In genomic region chr12:14190694-14191093, GRCh38 we compare ENCODE assay signal across 23 cellular contexts.
"Had no signal": no experiment of that assay in that cellular context is flagged by ENCODE, and none has a peak within 500 bp of the region (broad histone marks: within the 10 kb centered on the region; RNA-seq: fewer than 3 reads in every experiment).

No MANE protein-coding gene starts in this region.

- FAIRE-seq: pancreas, TTC549 had no signal

- DNase-seq: activated CD4-positive, alpha-beta T cell treated with anti-CD3 and anti-CD28 coated beads for 1 hour; activated CD4-positive, alpha-beta T cell treated with anti-CD3 and anti-CD28 coated beads, Interleukin-2, amount 50 U/mL, for 1 hour; activated CD8-positive, alpha-beta T cell treated with anti-CD3 and anti-CD28 coated beads, Interleukin-2, amount 10 ng/mL, durations not matched to agents 7 days and 5 days; activated gamma-delta T cell treated with Interleukin-2 at 50 U/mL for 16 hours; activated T-cell treated with anti-CD3 and anti-CD28 coated beads, Interleukin-2, amount 50 U/mL, for 1 hour; anterior cingulate cortex; body of pancreas; cortex of kidney; endodermal cell; left ventricle myocardium inferior; pancreas; psoas muscle; stimulated activated CD4-positive, alpha-beta T cell treated with anti-CD3 and anti-CD28 coated beads, Interleukin-4, amount 100 ng/mL, for 24 hours; substantia nigra; thyroid gland; upper lobe of right lung; WERI-Rb-1 had no signal

- H3K4me3 Mint-ChIP-seq: activated CD8-positive, alpha-beta T cell treated with anti-CD3 and anti-CD28 coated beads, Interleukin-2, amount 10 ng/mL, durations not matched to agents 7 days and 5 days; activated naive CD4-positive, alpha-beta T cell treated with anti-CD3 and anti-CD28 coated beads, Interleukin-2, amount 50 U/mL, for 24 hours; endodermal cell; nephron; stimulated activated naive CD8-positive, alpha-beta T cell treated with anti-CD3 and anti-CD28 coated beads, Interleukin-15, Interleukin-2, amounts not matched to agents 100 ng/mL and 50 ng/mL, for 24 hours had no signal

- ATAC-seq: activated CD8-positive, alpha-beta T cell treated with anti-CD3 and anti-CD28 coated beads, Interleukin-2, amount 10 ng/mL, durations not matched to agents 7 days and 5 days; body of pancreas; pancreas; psoas muscle; upper lobe of right lung had no signal

- H3K9me3 Mint-ChIP-seq: activated naive CD4-positive, alpha-beta T cell treated with anti-CD3 and anti-CD28 coated beads, Interleukin-2, amount 50 U/mL, for 24 hours; endodermal cell; stimulated activated naive CD8-positive, alpha-beta T cell treated with anti-CD3 and anti-CD28 coated beads, Interleukin-15, Interleukin-2, amounts not matched to agents 100 ng/mL and 50 ng/mL, for 24 hours had no signal

- H3K9me3 ChIP-seq: body of pancreas, left ventricle myocardium inferior, pancreas, psoas muscle, right atrium auricular region, thyroid gland, upper lobe of right lung had no signal

- H3K27ac ChIP-seq: body of pancreas, cardiac muscle cell, left ventricle myocardium inferior, pancreas, psoas muscle, right atrium auricular region, thyroid gland, upper lobe of right lung, WERI-Rb-1 had no signal

- H3K4me3 ChIP-seq: body of pancreas, cardiac muscle cell, left ventricle myocardium inferior, pancreas, psoas muscle, right atrium auricular region, thyroid gland, upper lobe of right lung had no signal

- H3K4me1 ChIP-seq: left ventricle myocardium inferior, pancreas, psoas muscle, right atrium auricular region, thyroid gland, upper lobe of right lung had no signal

- H3K36me3 ChIP-seq: cardiac muscle cell, left ventricle myocardium inferior, pancreas, right atrium auricular region, thyroid gland, upper lobe of right lung, WERI-Rb-1 had no signal

- H3K27ac Mint-ChIP-seq: activated CD8-positive, alpha-beta T cell treated with anti-CD3 and anti-CD28 coated beads, Interleukin-2, amount 10 ng/mL, durations not matched to agents 7 days and 5 days; activated naive CD4-positive, alpha-beta T cell treated with anti-CD3 and anti-CD28 coated beads, Interleukin-2, amount 50 U/mL, for 24 hours; endodermal cell; nephron; stimulated activated naive CD8-positive, alpha-beta T cell treated with anti-CD3 and anti-CD28 coated beads, Interleukin-15, Interleukin-2, amounts not matched to agents 100 ng/mL and 50 ng/mL, for 24 hours had no signal

- H3K27me3 ChIP-seq: body of pancreas, cardiac muscle cell, pancreas, right atrium auricular region, thyroid gland, upper lobe of right lung had no signal

- H3K36me3 Mint-ChIP-seq: activated naive CD4-positive, alpha-beta T cell treated with anti-CD3 and anti-CD28 coated beads, Interleukin-2, amount 50 U/mL, for 24 hours had no signal
